12 cellular contexts compared by ENCODE assay signal in the genomic region with DNA sequence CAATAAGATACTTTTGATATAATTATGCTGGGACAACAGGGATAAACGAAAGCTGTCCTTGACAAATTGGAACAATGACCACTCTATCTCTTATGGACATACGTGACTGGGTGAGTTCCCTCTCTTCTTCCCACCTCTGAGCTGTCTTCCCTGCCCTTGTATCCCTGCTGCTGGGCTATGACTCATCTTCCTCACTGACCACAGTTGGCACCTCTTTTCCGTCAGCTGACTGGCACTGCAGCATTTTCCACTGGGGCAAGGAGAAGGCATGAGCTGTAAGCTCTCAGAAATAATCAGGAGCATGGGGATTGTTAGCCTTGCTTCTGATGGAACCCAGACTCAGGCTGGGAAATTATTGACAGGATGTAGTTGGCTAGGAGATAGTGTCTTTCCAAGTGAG. TPM values are rescaled to one million over a fixed set of nuclear protein-coding genes. Genes with fewer than 3 reads are reported as not detected.
DNase-seq lines count a peak whose midpoint lies in the region; ATAC-seq and TF ChIP-seq lines count a peak whose summit lies in the region.
"Had no signal": no experiment of that assay in that cellular context is flagged by ENCODE, and none has a peak within 500 bp of the region (broad histone marks: within the 10 kb centered on the region; RNA-seq: fewer than 3 reads in every experiment).

No MANE protein-coding gene starts in this region.

- no peak overlapping the region for H2BK15ac ChIP-seq in mesendoderm (replicated peaks; ENCODE audit: low read depth)

- H3K4me2 ChIP-seq in mesendoderm (ENCODE audit: low read length), result no peak overlapping the region

- H2BK5ac ChIP-seq in mesendoderm (ENCODE audit: low read length), result no peak overlapping the region

- no peaks in the 10 kb centered on the region for H3K36me3 ChIP-seq in mesendoderm (ENCODE audit: control insufficient read depth, insufficient read depth, low read length)

- DNase-seq in AG20443 (ENCODE audit: low spot score) (peak; percentile 86), NCI-H226 (peak; percentile 90), dorsolateral prefrontal cortex (peak in 6 of 10 donors; percentile 33 to 77 (median 42)), mesendoderm (peak; percentile 4), NCI-H146 (lab: John Stamatoyannopoulos, UW) (no peak), natural killer cell (no peak)
- no peak for DNase-seq in activated naive CD4-positive, alpha-beta T cell (lab: John Stamatoyannopoulos, UW)
- DNase-seq: COR-L47, naive B cell, NCI-H1092 had no signal

- H3K27me3 Mint-ChIP-seq in natural killer cell (ENCODE audit: low read depth in 2 of 2), result peaks cover 17 to 51% of the 10 kb centered on the region in 2 donors

- H3K27me3 ChIP-seq in dorsolateral prefrontal cortex (no peaks in the 10 kb centered on the region), mesendoderm (ENCODE audit: insufficient read depth, low read length, poor library complexity) (no peaks in the 10 kb centered on the region)

- H4K5ac ChIP-seq in mesendoderm (ENCODE audit: low read length), result no peak overlapping the region

- H3K23ac ChIP-seq in mesendoderm (ENCODE audit: low read length), result no peak overlapping the region

- H3K27ac ChIP-seq in dorsolateral prefrontal cortex (peak overlapping the region in 6 of 59 donors; percentile 4 to 42 (median 24)), mesendoderm (ENCODE audit: low read depth, low read length) (no peak overlapping the region)

- no peak overlapping the region for H3K27ac Mint-ChIP-seq in natural killer cell
- H3K27ac Mint-ChIP-seq: activated T-helper 1 cell treated with anti-CD3 and anti-CD28 coated beads, Interleukin-12 subunit alpha, Interleukin-12 subunit beta, Interleukin-2, Interleukin-4 antibody, amounts not matched to agents 30 ng/mL and 10 ng/mL and 1 ng/mL, durations not matched to agents 14 hours and 24 hours and 36 hours; naive B cell had no signal

- no peak overlapping the region for H3K9ac ChIP-seq in mesendoderm (ENCODE audit: low read length)

- no peaks in the 10 kb centered on the region for H3K36me3 Mint-ChIP-seq in natural killer cell
- H3K36me3 Mint-ChIP-seq: naive B cell had no signal

- intact Hi-C loops in dorsolateral prefrontal cortex (cut with DNase I) (no loop called here), natural killer cell (cut with micrococcal nuclease) (no loop called here)

- no peaks in the 10 kb centered on the region for H3K4me1 Mint-ChIP-seq in natural killer cell
- H3K4me1 Mint-ChIP-seq: naive B cell had no signal

- H3K79me1 ChIP-seq in mesendoderm (ENCODE audit: low read length), result no peaks in the 10 kb centered on the region

- no peak for TF ChIP-seq CTCF in dorsolateral prefrontal cortex (IDR thresholded peaks at IDR 0.05 in 54 of 56, conservative IDR thresholded peaks at IDR 0.05 in 2 of 56; ENCODE audit: low read depth in 1 of 56, partially characterized antibody in 56 of 56)
- TF ChIP-seq CTCF in natural killer cell (IDR thresholded peaks at IDR 0.05), result no peak

- no peak overlapping the region for H4K8ac ChIP-seq in mesendoderm (ENCODE audit: low read depth, low read length)

- no peak overlapping the region for H3K4ac ChIP-seq in mesendoderm (ENCODE audit: low read depth, low read length)

- H3K56ac ChIP-seq in mesendoderm (ENCODE audit: low read length), result no peak overlapping the region

- no peak overlapping the region for H2AK5ac ChIP-seq in mesendoderm (ENCODE audit: low read length)

- no peaks in the 10 kb centered on the region for H3K79me2 ChIP-seq in mesendoderm (ENCODE audit: control insufficient read depth, insufficient read depth, low read length)

- H3K4me3 ChIP-seq in dorsolateral prefrontal cortex, result no peak overlapping the region
- H3K4me3 ChIP-seq in mesendoderm (ENCODE audit: low read length), result no peak overlapping the region

- H3K4me1 ChIP-seq in mesendoderm (ENCODE audit: control insufficient read depth, low read depth, low read length), result no peaks in the 10 kb centered on the region

- WGBS in mesendoderm (ENCODE audit: extremely low coverage, insufficient coverage, low lambda C conversion rate), result no CpG with 5 or more reads among the region's 3 CpGs

- no peak overlapping the region for H3K4me3 Mint-ChIP-seq in natural killer cell
- H3K4me3 Mint-ChIP-seq: activated T-helper 1 cell treated with anti-CD3 and anti-CD28 coated beads, Interleukin-12 subunit alpha, Interleukin-12 subunit beta, Interleukin-2, Interleukin-4 antibody, amounts not matched to agents 30 ng/mL and 10 ng/mL and 1 ng/mL, durations not matched to agents 14 hours and 24 hours and 36 hours; naive B cell had no signal

- no peak overlapping the region for H2BK120ac ChIP-seq in mesendoderm (ENCODE audit: low read depth, low read length)

- H3K9me3 Mint-ChIP-seq in natural killer cell, result no peaks in the 10 kb centered on the region
- H3K9me3 Mint-ChIP-seq: activated T-helper 1 cell treated with anti-CD3 and anti-CD28 coated beads, Interleukin-12 subunit alpha, Interleukin-12 subunit beta, Interleukin-2, Interleukin-4 antibody, amounts not matched to agents 30 ng/mL and 10 ng/mL and 1 ng/mL, durations not matched to agents 14 hours and 24 hours and 36 hours; naive B cell had no signal

- ATAC-seq in GM18909 (IDR thresholded peaks at IDR 0.05; ENCODE audit: poor library complexity, unreplicated experiment) (no peak), natural killer cell (no peak)

- no peak overlapping the region for H3K18ac ChIP-seq in mesendoderm (ENCODE audit: low read length)

RNA-seq across cellular contexts. Expression of a gene that starts 48.7 kb away (rescaled TPM):
- total RNA-seq in dorsolateral prefrontal cortex, result 100 to 1,000 TPM in 6 of 120 experiments, 10 to 100 TPM in 114; 10.9 to 126 (median 52.2) TPM
- polyA plus RNA-seq in mesendoderm (2013, experiment 1 of 2), result 0.52 TPM
- polyA plus RNA-seq in mesendoderm (2013, experiment 2 of 2), result 0.50 TPM
- not detected for total RNA-seq in natural killer cell
- total RNA-seq: activated T-helper 1 cell treated with anti-CD3 and anti-CD28 coated beads, Interleukin-12 subunit alpha, Interleukin-12 subunit beta, Interleukin-2, Interleukin-4 antibody, amounts not matched to agents 30 ng/mL and 10 ng/mL and 1 ng/mL, durations not matched to agents 14 hours and 24 hours and 36 hours had no signal

Comparison
In these comparisons a context has a peak if more than half of its experiments do, and no peak if none do; other contexts are left out.
1. DNase-seq: peak in AG20443 (single experiment), NCI-H226 (single experiment), dorsolateral prefrontal cortex (6 of 10) and mesendoderm (single experiment); none in NCI-H146 (single experiment), activated naive CD4-positive, alpha-beta T cell (0 of 4) and natural killer cell (single experiment).
2. RNA of a gene that starts 48.7 kb away (total RNA-seq): 10.9 to 126 TPM in dorsolateral prefrontal cortex; not detected in natural killer cell; every median in the first group is over 10 times any median in the second.